ENCODE assay signal across 8 cellular contexts in genomic region chr1:113390871-113391642, GRCh38. TPM values are rescaled to one million over a fixed set of nuclear protein-coding genes. Genes with fewer than 3 reads are reported as not detected.
DNase-seq lines count a peak whose midpoint lies in the region; FAIRE-seq lines count a peak whose summit lies in the region.

No MANE protein-coding gene starts in this region.

- DNase-seq in NCI-H1092 treated with DMSO at 0.1 percent for 48 hours (lab: John Stamatoyannopoulos, UW) (peak; percentile 49), NCI-H1092 (lab: John Stamatoyannopoulos, UW) (no peak), Kasumi-1 (lab: John Stamatoyannopoulos, UW) (peak; percentile 27 to 32), mesenteric fat pad (ENCODE audit: low spot score) (peak; percentile 90), frontal cortex (ENCODE audit: low spot score in 2 of 2) (no peak)
- peak; percentile 49 for DNase-seq in activated CD4-positive, alpha-beta T cell treated with anti-CD3 and anti-CD28 coated beads, Interleukin-2, amount 50 U/mL, for 1 hour
- DNase-seq in effector CD4-positive, alpha-beta T cell = peak; percentile 29
- peak; percentile 15 for DNase-seq in stimulated activated CD8-positive, alpha-beta memory T cell treated with anti-CD3 and anti-CD28 coated beads, Interleukin-4, amount 100 ng/mL, for 24 hours (ENCODE audit: low read depth)

- FAIRE-seq in frontal cortex (lab: Jason Lieb, UNC) = no peak

RNA-seq across cellular contexts. Expression of gene MAGI3, which starts 0.7 kb away (rescaled TPM):
- 7.2 TPM for total RNA-seq in mesenteric fat pad
- total RNA-seq in frontal cortex = 31.8 TPM

Comparison
In these comparisons a context has a peak if more than half of its experiments do, and no peak if none do; other contexts are left out.
1. DNase-seq: peak in NCI-H1092 treated with DMSO at 0.1 percent for 48 hours (single experiment), Kasumi-1 (2 of 2), activated CD4-positive, alpha-beta T cell treated with anti-CD3 and anti-CD28 coated beads, Interleukin-2, amount 50 U/mL, for 1 hour (single experiment), effector CD4-positive, alpha-beta T cell (single experiment), mesenteric fat pad (single experiment) and stimulated activated CD8-positive, alpha-beta memory T cell treated with anti-CD3 and anti-CD28 coated beads, Interleukin-4, amount 100 ng/mL, for 24 hours (single experiment); none in NCI-H1092 (single experiment) and frontal cortex (0 of 2).